24 cellular contexts compared by ENCODE assay signal in the genomic region with DNA sequence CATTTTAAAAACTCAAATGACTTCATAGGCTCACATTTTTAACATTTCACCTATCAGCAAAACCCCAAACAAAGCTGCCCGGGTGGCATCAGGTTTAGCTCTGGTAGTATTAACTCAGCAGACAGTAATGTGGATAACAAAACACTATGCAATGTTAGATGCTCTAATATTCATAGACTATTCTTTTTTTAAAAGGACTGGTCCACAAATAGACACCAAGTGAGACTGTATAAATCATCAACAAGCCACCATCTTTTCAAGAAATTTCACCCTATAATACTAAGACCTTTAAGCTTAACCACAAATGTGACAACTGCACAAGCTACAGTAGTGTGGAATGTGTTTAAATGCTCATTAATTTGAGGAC. TPM values are rescaled to one million over a fixed set of nuclear protein-coding genes. Genes with fewer than 3 reads are reported as not detected.
DNase-seq lines count a peak whose midpoint lies in the region; ATAC-seq, FAIRE-seq and TF ChIP-seq lines count a peak whose summit lies in the region.
"Had no signal": no experiment of that assay in that cellular context is flagged by ENCODE, and none has a peak within 500 bp of the region (broad histone marks: within the 10 kb centered on the region; RNA-seq: fewer than 3 reads in every experiment).

No MANE protein-coding gene starts in this region.

- peaks cover 20% of the 10 kb centered on the region for H3K4me1 Mint-ChIP-seq in CD8-positive, alpha-beta T cell (ENCODE audit: low read depth)

- no peaks in the 10 kb centered on the region for H3K9me3 Mint-ChIP-seq in CD8-positive, alpha-beta T cell
- H3K9me3 Mint-ChIP-seq: activated naive CD8-positive, alpha-beta T cell treated with anti-CD3 and anti-CD28 coated beads for 36 hours; T-helper 2 cell treated with Interferon-gamma antibody and Interleukin-4, amounts not matched to agents 5 μg/mL and 100 μg/mL, for 36 hours had no signal

- H3K4me2 ChIP-seq in GM12878 (ENCODE audit: control insufficient read depth, insufficient read depth): peak overlapping the region; percentile 27

- no peaks in the 10 kb centered on the region for H3K27me3 ChIP-seq in CD8-positive, alpha-beta T cell (ENCODE audit: insufficient read depth, low read length)
- H3K27me3 ChIP-seq in HL-60 (ENCODE audit: insufficient read depth, poor library complexity, severe bottlenecking) (no peaks in the 10 kb centered on the region), GM12878 (replicated peaks in 1 of 2; ENCODE audit: control insufficient read depth in 2 of 2, insufficient read depth in 2 of 2, low read length in 1 of 2) (no peaks in the 10 kb centered on the region), gastrocnemius medialis (no peaks in the 10 kb centered on the region)
- H3K27me3 ChIP-seq: body of pancreas, colonic mucosa, heart right ventricle, left lung, upper lobe of right lung had no signal

- no peak for FAIRE-seq in GM12878 (lab: Jason Lieb, UNC)
- no peak for FAIRE-seq in HTR-8/SVneo (lab: Jason Lieb, UNC)
- FAIRE-seq: D721Med, endometrium had no signal

- intact Hi-C loops in CD8-positive, alpha-beta T cell (cut with DNase I, micrococcal nuclease): no loop called here
- intact Hi-C loops in GM12878 (cut with micrococcal nuclease; ENCODE audit: unreplicated experiment): no loop called here
- intact Hi-C loops in gastrocnemius medialis (cut with DNase I; ENCODE audit: low total_unique reads): no loop called here

- 56% methylated on average over 1 of the region's 1 CpG for WGBS in GM12878 (ENCODE audit: insufficient coverage, insufficient replicate concordance, low lambda C conversion rate, missing lambda C conversion rate)

- peaks cover 11% of the 10 kb centered on the region for H3K4me1 ChIP-seq in CD8-positive, alpha-beta T cell (ENCODE audit: insufficient read depth, low read length)
- H3K4me1 ChIP-seq in GM12878 (ENCODE audit: control insufficient read depth, insufficient read depth, low read length) (peaks cover 59% of the 10 kb centered on the region), gastrocnemius medialis (peaks cover 40 to 47% of the 10 kb centered on the region in 2 donors)
- H3K4me1 ChIP-seq: colonic mucosa had no signal

- POLR2A ChIA-PET in CD8-positive, alpha-beta T cell (lab: Charles Lee): interaction anchor here (1.1 kb wide), 1 partner anchor 26 kb away, joined by 3 read pairs; no protein-coding TSS in a partner anchor
- POLR2A ChIA-PET in GM12878 (lab: Charles Lee): interaction anchor here (0.5 to 6.0 kb wide), 14 partner anchors 9 to 234 kb away, joined by 3 to 63 read pairs (median 4); a partner anchor contains a TSS

- no peak overlapping the region for H3K4me3 ChIP-seq in CD8-positive, alpha-beta T cell (ENCODE audit: low read depth, low read length)
- H3K4me3 ChIP-seq in HL-60 (replicated peaks; ENCODE audit: insufficient read depth, low read length): no peak overlapping the region
- H3K4me3 ChIP-seq in GM12878: no peak overlapping the region
- H3K4me3 ChIP-seq in gastrocnemius medialis: no peak overlapping the region
- H3K4me3 ChIP-seq: body of pancreas, colonic mucosa, heart right ventricle, left lung, mucosa of descending colon, SK-N-MC, upper lobe of right lung had no signal

- RAD21 ChIA-PET in GM12878 (lab: Charles Lee; ENCODE audit: unreplicated experiment): interaction anchor here (0.7 to 3.3 kb wide), 27 partner anchors 8 to 292 kb away, joined by 3 to 34 read pairs (median 5); a partner anchor contains a TSS

- H3K4me3 Mint-ChIP-seq in CD8-positive, alpha-beta T cell: no peak overlapping the region
- H3K4me3 Mint-ChIP-seq: activated naive CD8-positive, alpha-beta T cell treated with anti-CD3 and anti-CD28 coated beads for 36 hours had no signal

- no peak for ATAC-seq in CD8-positive, alpha-beta T cell
- ATAC-seq in GM12878: peak; percentile 46
- peak; percentile 31 to 34 for ATAC-seq in gastrocnemius medialis
- ATAC-seq in GM18505 (IDR thresholded peaks at IDR 0.05; ENCODE audit: unreplicated experiment): no peak
- ATAC-seq in GM18867 (IDR thresholded peaks at IDR 0.05; ENCODE audit: unreplicated experiment): no peak
- ATAC-seq: body of pancreas had no signal

- no peaks in the 10 kb centered on the region for H3K9me3 ChIP-seq in CD8-positive, alpha-beta T cell (ENCODE audit: low read length)
- no peaks in the 10 kb centered on the region for H3K9me3 ChIP-seq in GM12878 (replicated peaks; ENCODE audit: control insufficient read depth, insufficient read depth, low read length)
- H3K9me3 ChIP-seq in gastrocnemius medialis: no peaks in the 10 kb centered on the region
- H3K9me3 ChIP-seq: body of pancreas, colonic mucosa, heart right ventricle, left lung, mucosa of descending colon, upper lobe of right lung had no signal

- TF ChIP-seq POLR2A in GM12878 (IDR thresholded peaks at IDR 0.05; ENCODE audit: low read depth, low read length) (no peak), gastrocnemius medialis (IDR thresholded peaks at IDR 0.05) (no peak), GM18505 (IDR thresholded peaks at IDR 0.05; ENCODE audit: borderline replicate concordance, extremely low read depth, insufficient read depth, insufficient read length) (no peak)

- peaks cover 9% of the 10 kb centered on the region for H3K36me3 ChIP-seq in CD8-positive, alpha-beta T cell (ENCODE audit: insufficient read depth, low read length)
- peaks cover 27 to 47% of the 10 kb centered on the region in 2 experiments for H3K36me3 ChIP-seq in GM12878 (ENCODE audit: control insufficient read depth in 2 of 2, insufficient read depth in 2 of 2, low read length in 1 of 2)
- H3K36me3 ChIP-seq in gastrocnemius medialis: peaks cover 0 to 59% of the 10 kb centered on the region in 2 donors

- BruUV-seq in GM12878 (replicated peaks; lab: Mats Ljungman, UMichigan): no TSS peak

- no peak overlapping the region for H2AFZ ChIP-seq in GM12878 (ENCODE audit: control insufficient read depth, low read depth, low read length)

- H4K20me1 ChIP-seq in GM12878 (ENCODE audit: control insufficient read depth, insufficient read depth): no peaks in the 10 kb centered on the region

- no peak for DNase-seq in CD8-positive, alpha-beta T cell
- DNase-seq in HL-60 (ENCODE audit: low read depth in 1 of 2, low spot score in 1 of 2): no peak
- DNase-seq in GM12878 (ENCODE audit: low read depth, low spot score): no peak
- DNase-seq in gastrocnemius medialis: no peak
- DNase-seq in HTR-8/SVneo (ENCODE audit: insufficient read length, low spot score): no peak
- DNase-seq: activated naive CD8-positive, alpha-beta T cell treated with anti-CD3 and anti-CD28 coated beads for 36 hours; AML-193; body of pancreas; colonic mucosa; H7; heart right ventricle; left lung; mucosa of descending colon; NCI-H1105; NCI-H2029 treated with DMSO at 0.1 percent for 48 hours; NCI-H446; stimulated activated CD4-positive, alpha-beta T cell treated with anti-CD3 and anti-CD28 coated beads, Interleukin-12 subunit alpha, Interleukin-12 subunit beta, amount 100 ng/mL, for 4 hours; upper lobe of right lung had no signal

- H3K27ac Mint-ChIP-seq in CD8-positive, alpha-beta T cell: peak overlapping the region; percentile 32
- H3K27ac Mint-ChIP-seq: activated naive CD8-positive, alpha-beta T cell treated with anti-CD3 and anti-CD28 coated beads for 36 hours had no signal

- H3K27me3 Mint-ChIP-seq in CD8-positive, alpha-beta T cell (ENCODE audit: low read depth): no peaks in the 10 kb centered on the region
- H3K27me3 Mint-ChIP-seq: activated naive CD8-positive, alpha-beta T cell treated with anti-CD3 and anti-CD28 coated beads for 36 hours had no signal

- H3K27ac ChIP-seq in CD8-positive, alpha-beta T cell (ENCODE audit: low read depth, low read length): no peak overlapping the region
- H3K27ac ChIP-seq in HL-60 (replicated peaks) (peak overlapping the region; percentile 39), GM12878 (ENCODE audit: control insufficient read depth, insufficient read depth) (peak overlapping the region; percentile 68; the same call in 1 of the 2 replicates), gastrocnemius medialis (peak overlapping the region; percentile 60 to 98 (median 78))
- H3K27ac ChIP-seq: colonic mucosa, SK-N-MC, upper lobe of right lung had no signal

- in situ Hi-C loops in GM12878 (cut with MboI): no loop called here
- in situ Hi-C loops in gastrocnemius medialis (cut with MboI; ENCODE audit: low sequenced_read_pairs in 4 of 4): no loop called here

- TF ChIP-seq EP300 in GM12878 (IDR thresholded peaks at IDR 0.05; ENCODE audit: borderline replicate concordance in 1 of 2, control insufficient read depth in 1 of 2, low read depth in 2 of 2, low read length in 2 of 2): no peak

- SMC1A ChIA-PET in GM12878 (lab: Charles Lee; ENCODE audit: uncharacterized antibody, unreplicated experiment): interaction anchor here (0.8 to 4.9 kb wide), 30 partner anchors 8 to 723 kb away, joined by 3 to 46 read pairs (median 6); a partner anchor contains a TSS

- TF ChIP-seq CTCF in CD8-positive, alpha-beta T cell (IDR thresholded peaks at IDR 0.05): no peak
- TF ChIP-seq CTCF in HL-60 (IDR thresholded peaks at IDR 0.05; ENCODE audit: insufficient read depth, low read length) (no peak), GM12878 (IDR thresholded peaks at IDR 0.05 in 2 of 3, conservative IDR thresholded peaks at IDR 0.05 in 1 of 3; ENCODE audit: control insufficient read depth in 2 of 3, extremely low read depth in 1 of 3, insufficient read depth in 1 of 3, low read depth in 3 of 3, low read length in 3 of 3) (no peak), gastrocnemius medialis (IDR thresholded peaks at IDR 0.05 in 4 of 5, conservative IDR thresholded peaks at IDR 0.05 in 1 of 5) (no peak)

- peaks cover 77% of the 10 kb centered on the region for H3K36me3 Mint-ChIP-seq in CD8-positive, alpha-beta T cell

- no peak for TF ChIP-seq RAD21 in GM12878 (IDR thresholded peaks at IDR 0.05; ENCODE audit: insufficient read depth, low read depth, low read length)

- H3K79me2 ChIP-seq in GM12878 (ENCODE audit: control insufficient read depth, insufficient read depth, low read length): peaks cover 12% of the 10 kb centered on the region

- no peak overlapping the region for H3K9ac ChIP-seq in GM12878 (ENCODE audit: control insufficient read depth, insufficient read depth, low read length)

- CTCF ChIA-PET in CD8-positive, alpha-beta T cell (lab: Charles Lee): interaction anchor here (0.7 to 2.4 kb wide), 8 partner anchors 26 to 724 kb away, joined by 3 to 6 read pairs (median 4); no protein-coding TSS in a partner anchor
- CTCF ChIA-PET in GM12878 (lab: Yijun Ruan, JAX): interaction anchor here (0.6 to 4.3 kb wide), 14 partner anchors 10 to 282 kb away, joined by 3 to 34 read pairs (median 6); a partner anchor contains a TSS

RNA-seq across cellular contexts. Expression of a gene that starts 20.2 kb away (rescaled TPM):
- 100 to 1,000 TPM; 105 to 107 TPM for total RNA-seq in CD8-positive, alpha-beta T cell
- 34.4 and 35.4 TPM in 2 replicates for total RNA-seq in GM12878 (2013; cell fraction: nucleolus; rRNA removed)
- total RNA-seq in GM12878 (2014; rRNA removed) (25.6 and 28.2 TPM in 2 replicates), GM12878 (2014; rRNA removed; fragmentation: Illumina TruSeq; extraction: Trizol) (26.9 and 27.3 TPM in 2 replicates), GM12878 (2021) (38.5 and 40.4 TPM in 2 replicates), gastrocnemius medialis (10 to 100 TPM; 22.5 to 94.5 (median 78.1) TPM)
- polyA plus RNA-seq in GM12878 (2011; ENCODE audit: low read depth): 15.3 TPM
- polyA plus RNA-seq in GM12878 (2011; rRNA removed) (32.8 and 43.4 TPM in 2 replicates), GM12878 (2014; fragmentation: Illumina TruSeq; extraction: Trizol) (26.5 and 32.4 TPM in 2 replicates), GM12878 (2014; fragmentation: Nextera tagmentation; extraction: Ambion mirVana) (1 to 10 TPM; 2.2 to 5.2 TPM), GM12878 (2014; rRNA removed) (40.0 and 42.4 TPM in 2 replicates), GM12878 (2016; fragmentation: Nextera tagmentation; extraction: Ambion mirVana) (10 to 100 TPM; 17.4 to 22.6 TPM)
- polyA plus RNA-seq in GM12878 (2011; cell fraction: cytosol; rRNA removed): 35.7 and 49.6 TPM in 2 replicates
- 25.6 and 27.0 TPM in 2 replicates for polyA plus RNA-seq in GM12878 (2011; cell fraction: nucleus; rRNA removed)
- 19.4 and 29.5 TPM in 2 replicates for polyA plus RNA-seq in GM12878 (2012)
- 17.0 and 24.5 TPM in 2 replicates for polyA minus RNA-seq in GM12878 (2011; rRNA and poly(A)+ RNA removed)
- 10.7 and 12.4 TPM in 2 replicates for polyA minus RNA-seq in GM12878 (2011; cell fraction: cytosol; rRNA and poly(A)+ RNA removed)
- polyA minus RNA-seq in GM12878 (2011; cell fraction: nucleus; rRNA and poly(A)+ RNA removed): 9.7 and 16.1 TPM in 2 replicates

RNA-seq across cellular contexts. Expression of a gene that starts 54.2 kb away (rescaled TPM):
- total RNA-seq in CD8-positive, alpha-beta T cell: 100 to 1,000 TPM; 118 to 130 TPM
- total RNA-seq in GM12878 (2013; cell fraction: nucleolus; rRNA removed): 97.8 and 99.6 TPM in 2 replicates
- total RNA-seq in GM12878 (2014; rRNA removed): 54.4 and 59.1 TPM in 2 replicates
- 33.3 and 43.1 TPM in 2 replicates for total RNA-seq in GM12878 (2014; rRNA removed; fragmentation: Illumina TruSeq; extraction: Trizol)
- total RNA-seq in GM12878 (2021): 45.8 and 51.8 TPM in 2 replicates
- polyA plus RNA-seq in GM12878 (2011; ENCODE audit: low read depth): 38.0 TPM
- polyA plus RNA-seq in GM12878 (2011; rRNA removed): 71.0 and 86.7 TPM in 2 replicates
- polyA plus RNA-seq in GM12878 (2011; cell fraction: cytosol; rRNA removed): 96.3 and 103 TPM in 2 replicates
- 86.4 and 91.4 TPM in 2 replicates for polyA plus RNA-seq in GM12878 (2011; cell fraction: nucleus; rRNA removed)
- 48.2 and 55.5 TPM in 2 replicates for polyA plus RNA-seq in GM12878 (2012)
- polyA plus RNA-seq in GM12878 (2014; fragmentation: Illumina TruSeq; extraction: Trizol): 40.7 and 49.9 TPM in 2 replicates
- 1 to 10 TPM; 1.7 to 7.3 TPM for polyA plus RNA-seq in GM12878 (2014; fragmentation: Nextera tagmentation; extraction: Ambion mirVana)
- 57.0 and 59.9 TPM in 2 replicates for polyA plus RNA-seq in GM12878 (2014; rRNA removed)
- 10 to 100 TPM; 69.8 to 70.7 TPM for polyA plus RNA-seq in GM12878 (2016; fragmentation: Nextera tagmentation; extraction: Ambion mirVana)
- polyA minus RNA-seq in GM12878 (2011; rRNA and poly(A)+ RNA removed): 79.2 and 95.3 TPM in 2 replicates
- 28.7 and 34.5 TPM in 2 replicates for polyA minus RNA-seq in GM12878 (2011; cell fraction: cytosol; rRNA and poly(A)+ RNA removed)
- polyA minus RNA-seq in GM12878 (2011; cell fraction: nucleus; rRNA and poly(A)+ RNA removed): 27.4 and 50.4 TPM in 2 replicates
- total RNA-seq in gastrocnemius medialis: 10 to 100 TPM; 35.2 to 64.5 (median 51.2) TPM

Comparison
In these comparisons a context has a peak if more than half of its experiments do, and no peak if none do; other contexts are left out.
1. ATAC-seq: peak in GM12878 (single experiment) and gastrocnemius medialis (2 of 2); none in CD8-positive, alpha-beta T cell (single experiment), GM18505 (single experiment) and GM18867 (single experiment).